Comparison of ENCODE assay signal across 8 cellular contexts in genomic region chr17:81927145-81927652, GRCh38. TPM values are rescaled to one million over a fixed set of nuclear protein-coding genes. Genes with fewer than 3 reads are reported as not detected.
DNase-seq lines count a peak whose midpoint lies in the region; ATAC-seq and TF ChIP-seq lines count a peak whose summit lies in the region.

No MANE protein-coding gene starts in this region.

- H3K4me3 Mint-ChIP-seq in naive B cell = peak overlapping the region in 3 of 8 donors; percentile 75 to 87 (median 85)

- no peaks in the 10 kb centered on the region for H3K36me3 Mint-ChIP-seq in naive B cell

- H4K20me1 ChIP-seq in KMS-11 (ENCODE audit: insufficient read depth) = no peaks in the 10 kb centered on the region

- TF ChIP-seq CTCF in AG04450 (IDR thresholded peaks at IDR 0.05; ENCODE audit: low read depth, low read length) = no peak
- no peak for TF ChIP-seq CTCF in KMS-11 (conservative IDR thresholded peaks at IDR 0.05; ENCODE audit: low read depth, low read length)
- no peak for TF ChIP-seq CTCF in choroid plexus epithelial cell (conservative IDR thresholded peaks at IDR 0.05; ENCODE audit: low read depth, low read length)
- no peak for TF ChIP-seq CTCF in GM10248 (IDR thresholded peaks at IDR 0.05; ENCODE audit: control extremely low read depth, extremely low read depth, low read depth, missing control alignments)

- no peaks in the 10 kb centered on the region for H3K36me3 ChIP-seq in KMS-11 (ENCODE audit: insufficient read depth)

- ATAC-seq in GM19328 (IDR thresholded peaks at IDR 0.05; ENCODE audit: unreplicated experiment) = peak; percentile 19
- ATAC-seq in naive B cell (ENCODE audit: low read depth in 2 of 2) = peak; percentile 29 to 35

- H3K79me2 ChIP-seq in KMS-11 (ENCODE audit: insufficient read depth, low read depth) = peaks cover 49% of the 10 kb centered on the region

- H3K4me1 Mint-ChIP-seq in naive B cell = peaks cover 14 to 33% (median 18%) of the 10 kb centered on the region in 3 donors

- no peaks in the 10 kb centered on the region for H3K27me3 ChIP-seq in AG04450 (ENCODE audit: control insufficient read depth, insufficient read depth, low read length)
- no peaks in the 10 kb centered on the region for H3K27me3 ChIP-seq in KMS-11 (ENCODE audit: insufficient read depth, low read depth)

- no peaks in the 10 kb centered on the region for H3K9me3 Mint-ChIP-seq in naive B cell

- peak overlapping the region; percentile 85 for H3K9ac ChIP-seq in KMS-11

- H3K27ac ChIP-seq in AG04450 (ENCODE audit: low read depth, low read length) = peak overlapping the region; percentile 97
- H3K27ac ChIP-seq in KMS-11 = peak overlapping the region; percentile 95

- peak overlapping the region in 1 of 6 donors; percentile 81 for H3K27ac Mint-ChIP-seq in naive B cell

- peak overlapping the region; percentile 77 for H3K4me3 ChIP-seq in AG04450 (ENCODE audit: low read depth, low read length)
- H3K4me3 ChIP-seq in KMS-11 (IDR thresholded peaks at IDR 0.05; ENCODE audit: insufficient read depth, low read depth, low read length) = no peak overlapping the region
- H3K4me3 ChIP-seq in choroid plexus epithelial cell (ENCODE audit: low read depth, low read length) = peak overlapping the region; percentile 77

- no peaks in the 10 kb centered on the region; the same call in 1 of the 2 replicates for H3K9me3 ChIP-seq in AG04450 (ENCODE audit: control insufficient read depth, insufficient read depth, low read length)

- CTCF ChIA-PET in AG04450 (lab: Charles Lee) = interaction anchor here (0.5 kb wide), 1 partner anchor 202 kb away, joined by 3 read pairs; no protein-coding TSS in a partner anchor
- CTCF ChIA-PET in GM10248 (lab: Yijun Ruan, JAX) = interaction anchor here (0.9 to 2.7 kb wide), 6 partner anchors 10 to 93 kb away, joined by 3 to 9 read pairs (median 4); no protein-coding TSS in a partner anchor

- peaks cover 40% of the 10 kb centered on the region for H3K4me1 ChIP-seq in KMS-11 (ENCODE audit: low read depth, poor library complexity, severe bottlenecking)

- POLR2A ChIA-PET in AG04450 (lab: Yijun Ruan, JAX) = interaction anchor here (1.2 to 2.7 kb wide), 4 partner anchors 10 to 66 kb away, joined by 3 to 9 read pairs (median 5); partner anchors contain the start of genes P4HB and PCYT2
- POLR2A ChIA-PET in GM10248 (lab: Yijun Ruan, JAX) = interaction anchor here (1.2 to 1.5 kb wide), 2 partner anchors 10 to 171 kb away, joined by 3 to 8 read pairs; partner anchors contain the start of gene FASN

- H3K4me2 ChIP-seq in KMS-11 = peak overlapping the region; percentile 100; the same call in 1 of the 2 replicates

- H2AFZ ChIP-seq in KMS-11 (ENCODE audit: low read depth) = no peak overlapping the region

- DNase-seq in AG04450 (ENCODE audit: low read depth, low spot score) = no peak
- no peak for DNase-seq in choroid plexus epithelial cell (ENCODE audit: low read depth)
- no peak for DNase-seq in naive B cell
- DNase-seq in NCI-H524 treated with DMSO at 0.1 percent for 48 hours (lab: John Stamatoyannopoulos, UW) = no peak
- no peak for DNase-seq in GM10248 (ENCODE audit: extremely low spot score)
- DNase-seq in NCI-H524 (lab: John Stamatoyannopoulos, UW) = no peak

- H3K27me3 Mint-ChIP-seq in naive B cell = peaks cover 0 to 32% (median 18%) of the 10 kb centered on the region in 3 donors

RNA-seq across cellular contexts. Expression of gene MAFG, which starts 0.3 kb away (rescaled TPM):
- polyA plus RNA-seq in AG04450 (2011; rRNA removed) = 17.6 and 17.7 TPM in 2 replicates
- polyA minus RNA-seq in AG04450 (2011; rRNA and poly(A)+ RNA removed) = 9.3 and 10.6 TPM in 2 replicates
- 1 to 10 TPM; 3.4 to 6.7 (median 4.7) TPM for polyA plus RNA-seq in naive B cell (ENCODE audit: low read depth in 6 of 6)

RNA-seq across cellular contexts. Expression of gene SIRT7, which starts 9.2 kb away (rescaled TPM):
- 4.3 and 6.0 TPM in 2 replicates for polyA plus RNA-seq in AG04450 (2011; rRNA removed)
- 24.8 and 35.2 TPM in 2 replicates for polyA minus RNA-seq in AG04450 (2011; rRNA and poly(A)+ RNA removed)
- polyA plus RNA-seq in naive B cell (ENCODE audit: low read depth in 6 of 6) = 10 to 100 TPM; 23.6 to 41.3 (median 30.6) TPM

RNA-seq across cellular contexts. Expression of gene PYCR1, which starts 9.9 kb away (rescaled TPM):
- 103 and 154 TPM in 2 replicates for polyA plus RNA-seq in AG04450 (2011; rRNA removed)
- 84.5 and 118 TPM in 2 replicates for polyA minus RNA-seq in AG04450 (2011; rRNA and poly(A)+ RNA removed)
- polyA plus RNA-seq in naive B cell (ENCODE audit: low read depth in 6 of 6) = 1 to 10 TPM; 1.6 to 4.5 (median 2.2) TPM

RNA-seq across cellular contexts. Expression of gene PCYT2, which starts 16.0 kb away (rescaled TPM):
- polyA plus RNA-seq in AG04450 (2011; rRNA removed) (25.2 and 31.8 TPM in 2 replicates), naive B cell (ENCODE audit: low read depth in 6 of 6) (10 to 100 TPM; 19.0 to 28.4 (median 21.2) TPM)
- polyA minus RNA-seq in AG04450 (2011; rRNA and poly(A)+ RNA removed) = 25.9 and 33.5 TPM in 2 replicates

RNA-seq across cellular contexts. Expression of gene MYADML2, which starts 19.8 kb away (rescaled TPM):
- not detected in 2 replicates for polyA plus RNA-seq in AG04450 (2011; rRNA removed)
- polyA minus RNA-seq in AG04450 (2011; rRNA and poly(A)+ RNA removed) = not detected in 2 replicates
- polyA plus RNA-seq in naive B cell (ENCODE audit: low read depth in 6 of 6) = not detected

Comparison
In these comparisons a context has a peak if more than half of its experiments do, and no peak if none do; other contexts are left out.
1. RNA of gene PYCR1, which starts 9.9 kb away (polyA plus RNA-seq): 103 to 154 TPM in AG04450; 1.6 to 4.5 TPM in naive B cell; every median in the first group is over 10 times any median in the second.